Comparison of ENCODE assay signal across 8 cellular contexts in the genomic region with DNA sequence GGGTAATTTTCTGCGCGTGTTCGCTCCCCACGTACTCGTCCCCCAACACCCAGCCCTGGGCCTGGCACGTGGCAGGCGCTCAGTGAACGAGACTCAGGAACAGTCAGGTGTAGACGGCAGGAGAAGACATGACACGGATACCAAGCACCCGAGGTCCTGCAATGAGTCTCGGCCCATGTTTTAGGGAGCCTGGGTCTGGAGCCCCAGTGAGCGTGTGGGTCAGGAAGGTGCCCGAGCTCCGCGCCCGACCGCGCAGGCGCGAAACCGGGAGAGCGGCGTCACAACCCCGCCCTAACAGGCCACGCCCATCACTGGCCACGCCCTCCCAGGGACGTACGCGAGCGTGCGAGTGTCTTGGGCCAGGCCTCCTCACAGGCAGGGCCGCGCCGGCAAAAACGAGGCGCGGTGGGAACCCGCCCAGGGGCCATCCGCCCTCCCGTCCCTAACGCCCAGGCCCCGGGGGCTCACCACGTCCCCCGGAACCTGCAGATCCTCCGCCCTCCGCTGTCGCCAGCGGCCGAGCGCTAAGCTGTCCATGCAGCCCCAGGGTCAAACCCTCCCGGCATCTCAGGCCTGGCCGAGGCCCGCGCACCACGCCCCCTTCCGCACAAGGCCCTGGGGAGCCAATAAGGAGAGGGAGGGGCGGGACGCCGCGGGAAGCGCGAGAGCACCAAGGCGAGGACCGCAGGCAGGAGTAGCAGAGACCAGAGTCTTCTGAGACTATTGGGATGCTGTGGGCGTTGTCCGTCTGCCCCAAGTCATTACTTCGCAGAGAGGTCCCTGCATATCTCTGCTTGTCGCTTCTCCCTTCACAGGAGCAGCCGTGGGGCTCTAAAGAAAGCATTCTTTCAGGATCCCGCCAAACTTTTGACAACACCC. TPM values are rescaled to one million over a fixed set of nuclear protein-coding genes. Genes with fewer than 3 reads are reported as not detected.
DNase-seq lines count a peak whose midpoint lies in the region; ATAC-seq and TF ChIP-seq lines count a peak whose summit lies in the region.

Gene C10orf143 (minus strand): TSS at position 595 of the 879 bp plus-strand sequence. CDS start 58 bp downstream, at position 537.

- peak within 1 kb of the TSS; percentile 89 for H3K4me3 Mint-ChIP-seq in activated CD4-positive, alpha-beta T cell treated with anti-CD3 and anti-CD28 coated beads, Interleukin-2, amount 10 ng/mL, durations not matched to agents 24 days and 14 days

- TF ChIP-seq CTCF in BJ (IDR thresholded peaks at IDR 0.05; ENCODE audit: insufficient read depth, low read depth, low read length) (no peak), coronary artery (IDR thresholded peaks at IDR 0.05) (no peak)

- H3K9me3 Mint-ChIP-seq in activated CD4-positive, alpha-beta T cell treated with anti-CD3 and anti-CD28 coated beads, Interleukin-2, amount 10 ng/mL, durations not matched to agents 24 days and 14 days, result no peaks in the 10 kb centered on the region

- H3K36me3 Mint-ChIP-seq in activated CD4-positive, alpha-beta T cell treated with anti-CD3 and anti-CD28 coated beads, Interleukin-2, amount 10 ng/mL, durations not matched to agents 24 days and 14 days (ENCODE audit: low read depth), result peaks cover 12% of the 10 kb centered on the region

- H3K4me3 ChIP-seq in BJ (ENCODE audit: low read depth, low read length) (peak within 1 kb of the TSS; percentile 75), coronary artery (peak within 1 kb of the TSS; percentile 86)

- H3K27me3 Mint-ChIP-seq in activated CD4-positive, alpha-beta T cell treated with anti-CD3 and anti-CD28 coated beads, Interleukin-2, amount 10 ng/mL, durations not matched to agents 24 days and 14 days, result no peaks in the 10 kb centered on the region

- intact Hi-C loops in activated CD4-positive, alpha-beta T cell treated with anti-CD3 and anti-CD28 coated beads, Interleukin-2, amount 10 ng/mL, durations not matched to agents 24 days and 14 days (cut with micrococcal nuclease), result loop anchor here (1.0 to 10.0 kb wide), 7 partner anchors 17 to 1794 kb away; partner anchors contain the start of genes EBF3, GLRX3, MGMT and PPP2R2D

- H3K36me3 ChIP-seq in BJ (ENCODE audit: control insufficient read depth, insufficient read depth, low read length), result no peaks in the 10 kb centered on the region

- POLR2A ChIA-PET in BJ (lab: Charles Lee), result interaction anchor here (0.6 to 1.3 kb wide), 2 partner anchors 26 to 479 kb away, joined by 4 to 7 read pairs; partner anchors contain the start of gene GLRX3

- H3K27me3 ChIP-seq in BJ (ENCODE audit: control insufficient read depth, insufficient read depth, low read length), result no peaks in the 10 kb centered on the region

- DNase-seq in BJ (ENCODE audit: low read depth) (peak; percentile 83), NCI-H524 treated with DMSO at 0.1 percent for 48 hours (lab: John Stamatoyannopoulos, UW) (peak; percentile 16), coronary artery (ENCODE audit: low spot score) (peak; percentile 98), left kidney (ENCODE audit: low read depth, low spot score) (peak; percentile 99)
- DNase-seq in activated CD4-positive, alpha-beta T cell treated with anti-CD3 and anti-CD28 coated beads, Interleukin-2, amount 10 ng/mL, durations not matched to agents 24 days and 14 days, result peak; percentile 100
- peak; percentile 96 for DNase-seq in stimulated activated CD4-positive, alpha-beta T cell treated with anti-CD3 and anti-CD28 coated beads, Interleukin-1b, Interleukin-23, amount 100 ng/mL, for 48 hours

- CTCF ChIA-PET in BJ (lab: Yijun Ruan, JAX), result interaction anchor here (0.6 to 4.8 kb wide), 23 partner anchors 9 to 771 kb away, joined by 3 to 32 read pairs (median 3); partner anchors contain the start of gene GLRX3

- H3K4me1 Mint-ChIP-seq in activated CD4-positive, alpha-beta T cell treated with anti-CD3 and anti-CD28 coated beads, Interleukin-2, amount 10 ng/mL, durations not matched to agents 24 days and 14 days, result peaks cover 40% of the 10 kb centered on the region

- peak within 1 kb of the TSS; percentile 84 to 98 for H3K27ac ChIP-seq in coronary artery

- ATAC-seq in GM19324 (IDR thresholded peaks at IDR 0.05; ENCODE audit: low FRiP score, unreplicated experiment) (peak; percentile 90), HG03460 (IDR thresholded peaks at IDR 0.05; ENCODE audit: unreplicated experiment) (peak; percentile 74)

- peak within 1 kb of the TSS; percentile 97 for H3K27ac Mint-ChIP-seq in activated CD4-positive, alpha-beta T cell treated with anti-CD3 and anti-CD28 coated beads, Interleukin-2, amount 10 ng/mL, durations not matched to agents 24 days and 14 days

RNA-seq across cellular contexts. Expression of gene C10orf143, which starts in this region (rescaled TPM):
- polyA plus RNA-seq in BJ (2011; rRNA removed), result 2.0 and 2.3 TPM in 2 replicates
- polyA minus RNA-seq in BJ (2011; rRNA and poly(A)+ RNA removed), result 0.77 and 1.2 TPM in 2 replicates
- 2.5 and 3.0 TPM in 2 replicates for total RNA-seq in activated CD4-positive, alpha-beta T cell treated with anti-CD3 and anti-CD28 coated beads, Interleukin-2, amount 10 ng/mL, durations not matched to agents 24 days and 14 days

Comparison
In these comparisons a context has a peak if more than half of its experiments do, and no peak if none do; other contexts are left out.
1. Peak in every context shown above with its lines: DNase-seq, ATAC-seq, H3K4me3 ChIP-seq and H3K27ac ChIP-seq.
2. DNase-seq: peak in every context shown above with its lines; median percentile 100 in activated CD4-positive, alpha-beta T cell treated with anti-CD3 and anti-CD28 coated beads, Interleukin-2, amount 10 ng/mL, durations not matched to agents 24 days and 14 days; 99 in left kidney; 98 in coronary artery; 96 in stimulated activated CD4-positive, alpha-beta T cell treated with anti-CD3 and anti-CD28 coated beads, Interleukin-1b, Interleukin-23, amount 100 ng/mL, for 48 hours; 83 in BJ; 16 in NCI-H524 treated with DMSO at 0.1 percent for 48 hours.